1 cellular context compared by ENCODE assay signal in the genomic region with DNA sequence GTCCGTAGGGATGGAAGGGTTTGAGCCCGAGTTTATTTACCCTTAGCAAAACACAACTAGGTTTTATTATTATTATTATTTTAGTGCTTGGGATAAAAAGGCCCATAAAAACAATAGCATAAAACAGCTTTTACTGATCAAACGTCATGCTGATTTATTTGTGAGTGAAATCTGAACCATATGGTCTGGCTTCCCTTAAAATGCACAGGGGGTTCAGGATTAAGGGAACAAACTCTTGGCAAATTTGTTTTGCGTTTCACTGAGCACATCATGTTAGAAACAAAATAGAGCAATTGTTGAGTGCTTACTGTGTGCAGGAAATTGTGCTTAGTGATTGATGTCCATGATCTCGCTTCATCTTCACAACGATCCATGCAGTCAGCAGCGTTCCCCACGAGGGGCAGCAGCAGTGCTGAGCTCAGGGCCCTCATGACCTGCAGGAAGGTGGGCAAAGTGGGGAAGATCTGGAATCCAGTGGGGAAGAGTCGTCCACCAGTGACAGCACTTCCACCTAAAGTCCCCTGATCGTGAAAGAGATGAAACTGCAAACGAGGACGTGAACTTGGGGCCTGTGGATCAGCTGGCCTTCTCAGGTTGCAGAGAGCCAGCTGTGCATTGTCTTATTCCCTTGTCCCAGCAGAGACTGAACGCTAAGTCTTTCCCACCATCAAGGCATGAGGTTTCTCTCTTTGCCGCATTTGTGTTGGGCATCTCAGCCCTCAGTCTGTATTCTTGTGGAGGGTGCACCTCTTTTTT.
TF ChIP-seq lines count a peak whose summit lies in the region.

No MANE protein-coding gene starts in this region.

TF ChIP-seq in GM23338, 12 proteins besides CTCF, POLR2A, EP300 and RAD21 (continued from another document):
- TF ChIP-seq, protein P1, sequence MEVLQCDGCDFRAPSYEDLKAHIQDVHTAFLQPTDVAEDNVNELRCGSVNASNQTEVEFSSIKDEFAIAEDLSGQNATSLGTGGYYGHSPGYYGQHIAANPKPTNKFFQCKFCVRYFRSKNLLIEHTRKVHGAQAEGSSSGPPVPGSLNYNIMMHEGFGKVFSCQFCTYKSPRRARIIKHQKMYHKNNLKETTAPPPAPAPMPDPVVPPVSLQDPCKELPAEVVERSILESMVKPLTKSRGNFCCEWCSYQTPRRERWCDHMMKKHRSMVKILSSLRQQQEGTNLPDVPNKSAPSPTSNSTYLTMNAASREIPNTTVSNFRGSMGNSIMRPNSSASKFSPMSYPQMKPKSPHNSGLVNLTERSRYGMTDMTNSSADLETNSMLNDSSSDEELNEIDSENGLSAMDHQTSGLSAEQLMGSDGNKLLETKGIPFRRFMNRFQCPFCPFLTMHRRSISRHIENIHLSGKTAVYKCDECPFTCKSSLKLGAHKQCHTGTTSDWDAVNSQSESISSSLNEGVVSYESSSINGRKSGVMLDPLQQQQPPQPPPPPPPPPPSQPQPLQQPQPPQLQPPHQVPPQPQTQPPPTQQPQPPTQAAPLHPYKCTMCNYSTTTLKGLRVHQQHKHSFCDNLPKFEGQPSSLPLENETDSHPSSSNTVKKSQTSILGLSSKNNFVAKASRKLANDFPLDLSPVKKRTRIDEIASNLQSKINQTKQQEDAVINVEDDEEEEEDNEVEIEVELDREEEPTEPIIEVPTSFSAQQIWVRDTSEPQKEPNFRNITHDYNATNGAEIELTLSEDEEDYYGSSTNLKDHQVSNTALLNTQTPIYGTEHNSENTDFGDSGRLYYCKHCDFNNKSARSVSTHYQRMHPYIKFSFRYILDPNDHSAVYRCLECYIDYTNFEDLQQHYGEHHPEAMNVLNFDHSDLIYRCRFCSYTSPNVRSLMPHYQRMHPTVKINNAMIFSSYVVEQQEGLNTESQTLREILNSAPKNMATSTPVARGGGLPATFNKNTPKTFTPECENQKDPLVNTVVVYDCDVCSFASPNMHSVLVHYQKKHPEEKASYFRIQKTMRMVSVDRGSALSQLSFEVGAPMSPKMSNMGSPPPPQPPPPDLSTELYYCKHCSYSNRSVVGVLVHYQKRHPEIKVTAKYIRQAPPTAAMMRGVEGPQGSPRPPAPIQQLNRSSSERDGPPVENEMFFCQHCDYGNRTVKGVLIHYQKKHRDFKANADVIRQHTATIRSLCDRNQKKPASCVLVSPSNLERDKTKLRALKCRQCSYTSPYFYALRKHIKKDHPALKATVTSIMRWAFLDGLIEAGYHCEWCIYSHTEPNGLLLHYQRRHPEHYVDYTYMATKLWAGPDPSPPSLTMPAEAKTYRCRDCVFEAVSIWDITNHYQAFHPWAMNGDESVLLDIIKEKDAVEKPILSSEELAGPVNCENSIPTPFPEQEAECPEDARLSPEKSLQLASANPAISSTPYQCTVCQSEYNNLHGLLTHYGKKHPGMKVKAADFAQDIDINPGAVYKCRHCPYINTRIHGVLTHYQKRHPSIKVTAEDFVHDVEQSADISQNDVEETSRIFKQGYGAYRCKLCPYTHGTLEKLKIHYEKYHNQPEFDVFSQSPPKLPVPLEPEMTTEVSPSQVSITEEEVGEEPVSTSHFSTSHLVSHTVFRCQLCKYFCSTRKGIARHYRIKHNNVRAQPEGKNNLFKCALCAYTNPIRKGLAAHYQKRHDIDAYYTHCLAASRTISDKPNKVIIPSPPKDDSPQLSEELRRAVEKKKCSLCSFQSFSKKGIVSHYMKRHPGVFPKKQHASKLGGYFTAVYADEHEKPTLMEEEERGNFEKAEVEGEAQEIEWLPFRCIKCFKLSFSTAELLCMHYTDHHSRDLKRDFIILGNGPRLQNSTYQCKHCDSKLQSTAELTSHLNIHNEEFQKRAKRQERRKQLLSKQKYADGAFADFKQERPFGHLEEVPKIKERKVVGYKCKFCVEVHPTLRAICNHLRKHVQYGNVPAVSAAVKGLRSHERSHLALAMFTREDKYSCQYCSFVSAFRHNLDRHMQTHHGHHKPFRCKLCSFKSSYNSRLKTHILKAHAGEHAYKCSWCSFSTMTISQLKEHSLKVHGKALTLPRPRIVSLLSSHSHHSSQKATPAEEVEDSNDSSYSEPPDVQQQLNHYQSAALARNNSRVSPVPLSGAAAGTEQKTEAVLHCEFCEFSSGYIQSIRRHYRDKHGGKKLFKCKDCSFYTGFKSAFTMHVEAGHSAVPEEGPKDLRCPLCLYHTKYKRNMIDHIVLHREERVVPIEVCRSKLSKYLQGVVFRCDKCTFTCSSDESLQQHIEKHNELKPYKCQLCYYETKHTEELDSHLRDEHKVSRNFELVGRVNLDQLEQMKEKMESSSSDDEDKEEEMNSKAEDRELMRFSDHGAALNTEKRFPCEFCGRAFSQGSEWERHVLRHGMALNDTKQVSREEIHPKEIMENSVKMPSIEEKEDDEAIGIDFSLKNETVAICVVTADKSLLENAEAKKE (CRISPR knock-in tag; IDR thresholded peaks at IDR 0.05) = no peak
- TF ChIP-seq, protein P2, sequence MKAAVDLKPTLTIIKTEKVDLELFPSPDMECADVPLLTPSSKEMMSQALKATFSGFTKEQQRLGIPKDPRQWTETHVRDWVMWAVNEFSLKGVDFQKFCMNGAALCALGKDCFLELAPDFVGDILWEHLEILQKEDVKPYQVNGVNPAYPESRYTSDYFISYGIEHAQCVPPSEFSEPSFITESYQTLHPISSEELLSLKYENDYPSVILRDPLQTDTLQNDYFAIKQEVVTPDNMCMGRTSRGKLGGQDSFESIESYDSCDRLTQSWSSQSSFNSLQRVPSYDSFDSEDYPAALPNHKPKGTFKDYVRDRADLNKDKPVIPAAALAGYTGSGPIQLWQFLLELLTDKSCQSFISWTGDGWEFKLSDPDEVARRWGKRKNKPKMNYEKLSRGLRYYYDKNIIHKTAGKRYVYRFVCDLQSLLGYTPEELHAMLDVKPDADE (IDR thresholded peaks at IDR 0.05) = no peak
- no peak for TF ChIP-seq EZH2phosphoT487 (IDR thresholded peaks at IDR 0.05; ENCODE audit: unreplicated experiment)
- TF ChIP-seq EZH2 (IDR thresholded peaks at IDR 0.05; ENCODE audit: low read depth, unreplicated experiment) = no peak
- TF ChIP-seq STAT1 (IDR thresholded peaks at IDR 0.05; ENCODE audit: unreplicated experiment) = no peak
- TF ChIP-seq ZNF331 (CRISPR knock-in tag; IDR thresholded peaks at IDR 0.05; ENCODE audit: low read depth) = no peak
- no peak for TF ChIP-seq ZNF114 (CRISPR knock-in tag; IDR thresholded peaks at IDR 0.05)
- no peak for TF ChIP-seq JUNB (IDR thresholded peaks at IDR 0.05; ENCODE audit: unreplicated experiment)
